ENCODE assay signal across 8 cellular contexts in the genomic region with DNA sequence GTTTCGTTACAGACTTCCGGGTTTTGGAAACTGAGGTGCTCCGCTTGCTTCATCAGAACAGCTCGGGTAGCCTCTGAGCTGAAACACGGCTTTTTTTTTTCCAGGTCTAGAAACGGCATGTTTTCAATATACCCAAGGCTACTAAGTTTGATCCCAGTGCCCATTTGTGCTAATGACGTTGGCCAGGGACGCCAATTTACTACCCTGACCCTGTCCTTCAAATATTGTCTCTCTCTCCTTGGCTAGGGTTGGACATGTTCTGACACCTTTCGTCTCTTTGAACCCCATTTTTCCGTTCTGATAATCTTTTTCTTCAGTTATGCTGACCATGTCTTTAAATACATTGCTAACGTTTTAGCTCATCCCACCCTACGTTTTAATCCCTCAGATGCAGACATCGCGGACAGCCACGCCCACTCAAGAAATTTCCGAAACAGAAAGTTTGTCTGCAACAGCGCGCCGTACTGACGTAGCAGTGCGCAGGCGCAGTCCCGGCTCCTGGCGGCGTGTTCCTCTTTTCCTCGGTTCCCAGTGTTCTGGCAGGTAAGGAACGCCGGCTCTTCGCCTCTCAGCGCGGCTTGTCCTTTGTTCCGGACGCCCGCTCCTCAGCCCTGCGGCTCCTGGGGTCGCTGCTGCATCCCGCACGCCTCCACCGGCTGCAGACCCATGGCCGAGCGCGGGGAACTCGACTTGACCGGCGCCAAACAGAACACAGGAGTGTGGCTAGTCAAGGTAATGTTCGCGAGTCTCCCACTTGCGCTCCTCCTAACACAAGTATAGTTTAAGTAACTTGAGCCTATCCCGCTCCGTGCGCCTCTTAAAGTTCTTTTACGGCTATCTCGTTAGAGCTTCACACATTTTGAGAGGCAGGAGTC. TPM values are rescaled to one million over a fixed set of nuclear protein-coding genes. Genes with fewer than 3 reads are reported as not detected.
DNase-seq lines count a peak whose midpoint lies in the region; TF ChIP-seq lines count a peak whose summit lies in the region.

A gene with protein sequence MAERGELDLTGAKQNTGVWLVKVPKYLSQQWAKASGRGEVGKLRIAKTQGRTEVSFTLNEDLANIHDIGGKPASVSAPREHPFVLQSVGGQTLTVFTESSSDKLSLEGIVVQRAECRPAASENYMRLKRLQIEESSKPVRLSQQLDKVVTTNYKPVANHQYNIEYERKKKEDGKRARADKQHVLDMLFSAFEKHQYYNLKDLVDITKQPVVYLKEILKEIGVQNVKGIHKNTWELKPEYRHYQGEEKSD (plus strand): TSS at position 521 of the 875 bp plus-strand sequence. CDS start 146 bp downstream, at position 667.

- DNase-seq in CMK (ENCODE audit: low read depth) = peak; percentile 49
- DNase-seq in GM20000 (ENCODE audit: low spot score) = peak; percentile 86
- DNase-seq in HS-5 (ENCODE audit: low read depth) = peak; percentile 50
- DNase-seq in NOMO-1 treated with DMSO at 0.1 percent for 48 hours (lab: John Stamatoyannopoulos, UW; ENCODE audit: unreplicated experiment) = peak; percentile 84
- DNase-seq in mesendoderm = peak; percentile 95
- DNase-seq in stimulated activated CD8-positive, alpha-beta memory T cell treated with anti-CD3 and anti-CD28 coated beads, Interleukin-12 subunit alpha, Interleukin-12 subunit beta, amount 100 ng/mL, for 4 hours (ENCODE audit: low read depth) = peak; percentile 81

- in situ Hi-C loops in endometrial microvascular endothelial cells (cut with HindIII; ENCODE audit: inconsistent ontology term, low pct_unique_long_range_greater_than_20kb, low sequenced_read_pairs) = no loop called here

- H3K27me3 ChIP-seq in mesendoderm (ENCODE audit: insufficient read depth, low read length, poor library complexity) = no peaks in the 10 kb centered on the region

- H3K27ac ChIP-seq in mesendoderm (ENCODE audit: low read depth, low read length) = peak within 1 kb of the TSS; percentile 88

- no peak within 1 kb of the TSS for H2BK5ac ChIP-seq in mesendoderm (ENCODE audit: low read length)

- no peaks in the 10 kb centered on the region for H3K36me3 ChIP-seq in mesendoderm (ENCODE audit: control insufficient read depth, insufficient read depth, low read length)

- peak within 1 kb of the TSS; percentile 99 for H3K4me3 ChIP-seq in mesendoderm (ENCODE audit: low read length)

- no peak within 1 kb of the TSS for H2AK5ac ChIP-seq in mesendoderm (ENCODE audit: low read length)

- H2BK15ac ChIP-seq in mesendoderm (replicated peaks; ENCODE audit: low read depth) = no peak within 1 kb of the TSS

- POLR2A ChIA-PET in activated CD8-positive, alpha-beta memory T cell treated with anti-CD3 and anti-CD28 coated beads for 36 hours (lab: Charles Lee) = interaction anchor here (0.6 kb wide), 1 partner anchor 111 kb away, joined by 3 read pairs; no protein-coding TSS in a partner anchor

- H3K4me2 ChIP-seq in mesendoderm (ENCODE audit: low read length) = peak within 1 kb of the TSS; percentile 100

- peak within 1 kb of the TSS; percentile 93 for H3K56ac ChIP-seq in mesendoderm (ENCODE audit: low read length)

- TF ChIP-seq CTCF in GM20000 (IDR thresholded peaks at IDR 0.05; ENCODE audit: extremely low read depth, missing control alignments) = no peak

- CTCF ChIA-PET in activated CD8-positive, alpha-beta memory T cell treated with anti-CD3 and anti-CD28 coated beads for 36 hours (lab: Charles Lee) = no interaction called here

- peaks cover 3% of the 10 kb centered on the region for H3K4me1 ChIP-seq in mesendoderm (ENCODE audit: control insufficient read depth, low read depth, low read length)

- peaks cover 36% of the 10 kb centered on the region for H3K79me2 ChIP-seq in mesendoderm (ENCODE audit: control insufficient read depth, insufficient read depth, low read length)

- H2BK120ac ChIP-seq in mesendoderm (ENCODE audit: low read depth, low read length) = no peak within 1 kb of the TSS

- peak within 1 kb of the TSS; percentile 60 for H4K5ac ChIP-seq in mesendoderm (ENCODE audit: low read length)

- no peak within 1 kb of the TSS for H4K8ac ChIP-seq in mesendoderm (ENCODE audit: low read depth, low read length)

- H3K4ac ChIP-seq in mesendoderm (ENCODE audit: low read depth, low read length) = peak within 1 kb of the TSS; percentile 81

- no CpG with 5 or more reads among the region's 53 CpGs for WGBS in mesendoderm (ENCODE audit: extremely low coverage, insufficient coverage, low lambda C conversion rate)

- H3K18ac ChIP-seq in mesendoderm (ENCODE audit: low read length) = peak within 1 kb of the TSS; percentile 77

- peaks cover 9% of the 10 kb centered on the region for H3K79me1 ChIP-seq in mesendoderm (ENCODE audit: low read length)

- no peak within 1 kb of the TSS for H3K23ac ChIP-seq in mesendoderm (ENCODE audit: low read length)

- H3K9ac ChIP-seq in mesendoderm (ENCODE audit: low read length) = peak within 1 kb of the TSS; percentile 96

RNA-seq across cellular contexts. Expression of the gene that starts here (rescaled TPM):
- 10 to 100 TPM; 29.2 to 29.4 TPM for total RNA-seq in activated CD8-positive, alpha-beta memory T cell treated with anti-CD3 and anti-CD28 coated beads for 36 hours
- total RNA-seq in endometrial microvascular endothelial cells (ENCODE audit: inconsistent ontology term) = 24.8 TPM
- 49.0 TPM for polyA plus RNA-seq in mesendoderm (2013, experiment 1 of 2)
- polyA plus RNA-seq in mesendoderm (2013, experiment 2 of 2) = 48.8 TPM

Comparison
In these comparisons a context has a peak if more than half of its experiments do, and no peak if none do; other contexts are left out.
1. Peak in every context shown above with its lines: DNase-seq, H3K4me3 ChIP-seq and H3K27ac ChIP-seq.